ENCODE assay signal across 8 cellular contexts in the genomic region with DNA sequence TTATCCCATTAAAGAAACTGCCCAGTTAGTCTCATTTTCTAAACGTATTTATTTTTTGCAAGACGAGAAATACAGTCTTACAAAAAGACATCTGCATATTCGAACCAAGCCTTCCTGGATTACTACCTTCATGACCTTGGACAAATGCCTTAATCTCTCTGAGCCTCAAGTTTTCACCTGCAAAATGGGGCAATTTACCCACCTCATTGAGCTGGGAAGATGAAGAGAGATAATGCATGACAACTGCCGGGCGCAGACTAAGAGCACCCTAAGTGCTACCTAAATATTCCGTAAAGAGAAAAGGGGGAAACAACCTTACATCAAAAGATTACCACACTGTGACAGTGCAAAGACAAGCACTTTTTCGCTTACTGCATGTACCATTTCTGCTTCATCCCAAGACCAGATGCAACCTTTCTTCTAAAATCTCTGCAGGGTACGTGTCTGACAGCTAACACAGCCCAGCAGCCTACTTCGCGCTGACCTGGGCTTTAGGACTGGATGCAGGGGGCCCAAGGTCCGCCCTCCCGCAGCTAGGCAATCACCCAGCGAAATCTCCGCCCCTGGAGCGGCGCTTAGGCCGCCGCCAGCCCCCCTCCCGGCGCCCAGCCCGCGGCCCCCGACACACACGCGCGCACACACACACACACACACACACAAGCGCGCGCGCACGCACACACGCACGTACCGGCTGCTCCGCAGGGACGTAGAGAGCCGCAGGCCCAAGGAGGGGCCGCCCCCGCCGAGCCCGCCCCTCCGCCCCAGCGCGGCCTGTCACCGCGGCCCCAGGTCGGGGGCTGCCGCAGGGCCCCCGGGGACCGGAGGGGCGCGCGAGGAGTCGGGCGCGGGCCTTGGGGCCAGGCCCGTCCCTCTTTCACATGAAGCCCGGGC. TPM values are rescaled to one million over a fixed set of nuclear protein-coding genes. Genes with fewer than 3 reads are reported as not detected.
DNase-seq lines count a peak whose midpoint lies in the region; FAIRE-seq and TF ChIP-seq lines count a peak whose summit lies in the region.

No MANE protein-coding gene starts in this region.

- H3K36me3 ChIP-seq in DOHH2 (ENCODE audit: control insufficient read depth, low read length) (peaks cover 10% of the 10 kb centered on the region), neuronal stem cell (replicated peaks in 1 of 2; ENCODE audit: control insufficient read depth in 2 of 2, insufficient read depth in 2 of 2, low read length in 2 of 2) (peaks cover 0 to 6% of the 10 kb centered on the region in 2 donors), subcutaneous abdominal adipose tissue (ENCODE audit: control insufficient read depth in 5 of 5, insufficient read depth in 5 of 5, low read length in 5 of 5) (no peaks in the 10 kb centered on the region)

- peak overlapping the region; percentile 97 for H2AFZ ChIP-seq in neuronal stem cell (ENCODE audit: low read length)

- peak overlapping the region; percentile 42 for H3K4ac ChIP-seq in neuronal stem cell (ENCODE audit: low read length)

- no peak overlapping the region for H4K8ac ChIP-seq in neuronal stem cell (ENCODE audit: low read depth, low read length)

- H2BK15ac ChIP-seq in neuronal stem cell (ENCODE audit: low read length), result peak overlapping the region; percentile 51

- H3F3A ChIP-seq in DOHH2 (ENCODE audit: control insufficient read depth, insufficient read depth), result peaks cover 18% of the 10 kb centered on the region

- H3K9me3 ChIP-seq in DOHH2 (ENCODE audit: control insufficient read depth, insufficient read depth, low read length), result no peaks in the 10 kb centered on the region
- H3K9me3 ChIP-seq in neuronal stem cell (replicated peaks in 1 of 2; ENCODE audit: control insufficient read depth in 2 of 2, insufficient read depth in 1 of 2, low read depth in 1 of 2, low read length in 2 of 2), result no peaks in the 10 kb centered on the region
- H3K9me3 ChIP-seq in subcutaneous abdominal adipose tissue (ENCODE audit: control insufficient read depth in 5 of 5, low read length in 5 of 5), result no peaks in the 10 kb centered on the region

- peak; percentile 69 for DNase-seq in H54 (ENCODE audit: insufficient read length, low spot score)
- peak; percentile 77 for DNase-seq in M059J (ENCODE audit: low read depth)
- peak; percentile 73 for DNase-seq in SHP77 treated with DMSO at 0.1 percent for 48 hours (lab: John Stamatoyannopoulos, UW)
- DNase-seq in activated gamma-delta T cell treated with anti-CD3 and anti-CD28 coated beads, Interleukin-2, amount 50 U/mL, for 16 hours (ENCODE audit: low read depth), result peak; percentile 64
- DNase-seq in frontal cortex (ENCODE audit: low spot score in 2 of 2), result peak; percentile 77 to 83
- DNase-seq in neuronal stem cell (ENCODE audit: low spot score), result peak; percentile 80

- peak overlapping the region; percentile 97 for H3K23ac ChIP-seq in neuronal stem cell (ENCODE audit: low read depth, low read length, poor library complexity)

- H3K4me2 ChIP-seq in DOHH2 (ENCODE audit: low read length), result peak overlapping the region; percentile 86
- peak overlapping the region; percentile 71 for H3K4me2 ChIP-seq in neuronal stem cell (ENCODE audit: insufficient read depth, low read length, poor library complexity, severe bottlenecking)

- FAIRE-seq in H54 (lab: Jason Lieb, UNC) (no peak), frontal cortex (lab: Jason Lieb, UNC) (no peak)

- H3K27me3 ChIP-seq in DOHH2 (ENCODE audit: control insufficient read depth, low read length), result no peaks in the 10 kb centered on the region
- peaks cover 0 to 4% (median 0%) of the 10 kb centered on the region in 3 experiments for H3K27me3 ChIP-seq in neuronal stem cell (ENCODE audit: control insufficient read depth in 3 of 3, insufficient read depth in 3 of 3, low read depth in 1 of 3, low read length in 3 of 3)
- H3K27me3 ChIP-seq in subcutaneous abdominal adipose tissue (ENCODE audit: control insufficient read depth in 5 of 5, insufficient read depth in 4 of 5, low read length in 5 of 5), result no peaks in the 10 kb centered on the region

- H3K4me1 ChIP-seq in DOHH2 (ENCODE audit: control insufficient read depth, low read length) (peaks cover 53% of the 10 kb centered on the region), neuronal stem cell (ENCODE audit: control insufficient read depth in 2 of 2, insufficient read depth in 1 of 2, low read depth in 1 of 2, low read length in 2 of 2) (peaks cover 9 to 10% of the 10 kb centered on the region in 2 donors), subcutaneous abdominal adipose tissue (ENCODE audit: control insufficient read depth in 5 of 5, insufficient read depth in 5 of 5, low read length in 5 of 5) (peaks cover 4 to 45% (median 38%) of the 10 kb centered on the region in 5 donors)

- no peak overlapping the region for H3K14ac ChIP-seq in neuronal stem cell (ENCODE audit: low read length)

- H4K20me1 ChIP-seq in DOHH2 (ENCODE audit: control insufficient read depth, insufficient read depth, low read depth, low read length), result peaks cover 11% of the 10 kb centered on the region

- H3K27ac ChIP-seq in DOHH2 (ENCODE audit: low read depth, low read length) (peak overlapping the region; percentile 83), neuronal stem cell (replicated peaks; ENCODE audit: low read length) (peak overlapping the region; percentile 95), subcutaneous abdominal adipose tissue (ENCODE audit: low read depth, low read length) (peak overlapping the region; percentile 97)

- peak overlapping the region; percentile 99 for H3K18ac ChIP-seq in neuronal stem cell (ENCODE audit: low read length)

- H3K9ac ChIP-seq in neuronal stem cell (ENCODE audit: low read depth, low read length, poor library complexity) (peak overlapping the region; percentile 97), subcutaneous abdominal adipose tissue (ENCODE audit: low read length in 5 of 5) (peak overlapping the region; percentile 76 to 98 (median 93))

- H3K79me1 ChIP-seq in neuronal stem cell (ENCODE audit: low read depth, low read length), result peaks cover 8% of the 10 kb centered on the region

- H4K91ac ChIP-seq in neuronal stem cell (ENCODE audit: low read depth, low read length, poor library complexity), result no peak overlapping the region

- peaks cover 54% of the 10 kb centered on the region for H3K79me2 ChIP-seq in DOHH2 (ENCODE audit: control insufficient read depth, low read length)

- TF ChIP-seq POLR2A in H54 (IDR thresholded peaks at IDR 0.05; ENCODE audit: low read depth, low read length), result peak; percentile 38; the same call in 1 of the 2 replicates

- H3K4me3 ChIP-seq in DOHH2 (ENCODE audit: low read length) (peak overlapping the region; percentile 79), neuronal stem cell (ENCODE audit: low read length in 2 of 2) (peak overlapping the region; percentile 61 to 97), subcutaneous abdominal adipose tissue (ENCODE audit: low read depth in 1 of 5, low read length in 5 of 5) (peak overlapping the region; percentile 86 to 92 (median 88))

- H2BK5ac ChIP-seq in neuronal stem cell (ENCODE audit: low read length), result peak overlapping the region; percentile 96

- TF ChIP-seq CTCF in DOHH2 (IDR thresholded peaks at IDR 0.05; ENCODE audit: low read depth, low read length, poor library complexity, severe bottlenecking), result no peak

- no peak overlapping the region for H2BK12ac ChIP-seq in neuronal stem cell (ENCODE audit: low read length)

- H2AK5ac ChIP-seq in neuronal stem cell (ENCODE audit: low read depth, low read length), result no peak overlapping the region

- H3K9me2 ChIP-seq in DOHH2 (replicated peaks; ENCODE audit: control insufficient read depth, low read length), result no peaks in the 10 kb centered on the region

- H2BK120ac ChIP-seq in neuronal stem cell (ENCODE audit: low read depth, low read length), result no peak overlapping the region

- WGBS in neuronal stem cell (ENCODE audit: extremely low coverage in 2 of 2, insufficient read length in 2 of 2, insufficient replicate concordance in 1 of 2), 2 donors, result no CpG with 5 or more reads among the region's 58 CpGs

RNA-seq across cellular contexts. Expression of a gene that starts 0.8 kb away (rescaled TPM):
- total RNA-seq in M059J (2014; rRNA removed; shearing (Covaris generic)), result 22.9 and 28.8 TPM in 2 replicates
- 37.9 TPM for total RNA-seq in frontal cortex
- 9.5 TPM for polyA plus RNA-seq in neuronal stem cell (2013, experiment 1 of 2)
- 10.4 TPM for polyA plus RNA-seq in neuronal stem cell (2013, experiment 2 of 2)

RNA-seq across cellular contexts. Expression of a gene that starts 31.2 kb away (rescaled TPM):
- 0.64 and 1.6 TPM in 2 replicates for total RNA-seq in M059J (2014; rRNA removed; shearing (Covaris generic))
- not detected for total RNA-seq in frontal cortex
- polyA plus RNA-seq in neuronal stem cell (2013, experiment 1 of 2), result 0.07 TPM
- polyA plus RNA-seq in neuronal stem cell (2013, experiment 2 of 2), result 0.07 TPM

Comparison
In these comparisons a context has a peak if more than half of its experiments do, and no peak if none do; other contexts are left out.
1. Peak in every context shown above with its lines: DNase-seq, H3K4me3 ChIP-seq and H3K27ac ChIP-seq.